Comparison of ENCODE assay signal across 10 cellular contexts in the genomic region with DNA sequence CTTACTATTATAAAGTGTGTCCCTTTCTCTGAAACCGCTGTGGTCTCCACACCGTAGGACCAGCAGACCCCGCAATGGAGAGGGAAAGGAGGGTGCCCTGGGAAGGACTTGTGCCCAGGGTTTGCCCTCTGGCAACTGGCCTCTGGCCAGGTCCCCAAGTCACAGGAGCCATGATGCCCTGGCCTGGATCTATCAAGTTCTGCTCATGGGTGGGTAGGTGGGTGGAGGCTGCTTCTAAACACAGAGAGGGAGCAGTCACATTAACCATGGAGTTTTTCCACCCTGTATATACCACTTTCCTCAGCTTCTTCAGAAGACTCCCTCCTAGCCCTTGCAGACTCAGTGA. TPM values are rescaled to one million over a fixed set of nuclear protein-coding genes. Genes with fewer than 3 reads are reported as not detected.
A peak's percentile ranks its signal among the peaks of the same experiment; 100 is the strongest.
DNase-seq lines count a peak whose midpoint lies in the region; ATAC-seq and TF ChIP-seq lines count a peak whose summit lies in the region.
"Had no signal": no experiment of that assay in that cellular context is flagged by ENCODE, and none has a peak within 500 bp of the region (broad histone marks: within the 10 kb centered on the region; RNA-seq: fewer than 3 reads in every experiment).

No MANE protein-coding gene starts in this region.

- peak overlapping the region; percentile 47 for H3K4me3 ChIP-seq in SU-DHL-6 (ENCODE audit: insufficient read depth, low read length, poor library complexity, severe bottlenecking)
- H3K4me3 ChIP-seq in iPS-15b (ENCODE audit: low read depth, low read length): peak overlapping the region; percentile 33
- peak overlapping the region; percentile 74 for H3K4me3 ChIP-seq in suprapubic skin

- peaks cover 4% of the 10 kb centered on the region for H3K4me1 Mint-ChIP-seq in activated naive CD4-positive, alpha-beta T cell treated with anti-CD3 and anti-CD28 coated beads, Interleukin-2, amount 50 U/mL, for 24 hours

- peaks cover 5% of the 10 kb centered on the region for H3K27me3 Mint-ChIP-seq in activated naive CD4-positive, alpha-beta T cell treated with anti-CD3 and anti-CD28 coated beads, Interleukin-2, amount 50 U/mL, for 24 hours

- no peaks in the 10 kb centered on the region for H3K9me3 ChIP-seq in SU-DHL-6 (ENCODE audit: insufficient read depth, low read length)
- no peaks in the 10 kb centered on the region for H3K9me3 ChIP-seq in iPS-15b (ENCODE audit: control insufficient read depth, insufficient read depth, low read length)
- H3K9me3 ChIP-seq in suprapubic skin: no peaks in the 10 kb centered on the region
- H3K9me3 ChIP-seq: SJSA1 had no signal

- no peaks in the 10 kb centered on the region for H3K79me2 ChIP-seq in SU-DHL-6 (ENCODE audit: insufficient read depth, low read length)

- no peak overlapping the region for H3K27ac ChIP-seq in SU-DHL-6 (ENCODE audit: low read depth, low read length)
- no peak overlapping the region for H3K27ac ChIP-seq in suprapubic skin
- H3K27ac ChIP-seq: SJSA1 had no signal

- H3K9ac ChIP-seq in SU-DHL-6 (ENCODE audit: low read length) (peak overlapping the region; percentile 59), iPS-15b (ENCODE audit: low read depth, low read length) (no peak overlapping the region)

- no peaks in the 10 kb centered on the region for H3K36me3 ChIP-seq in SU-DHL-6 (ENCODE audit: low read length)
- H3K36me3 ChIP-seq in iPS-15b (ENCODE audit: control insufficient read depth, insufficient read depth, low read length): no peaks in the 10 kb centered on the region
- H3K36me3 ChIP-seq in suprapubic skin: no peaks in the 10 kb centered on the region
- H3K36me3 ChIP-seq: SJSA1 had no signal

- no peak overlapping the region for H3K27ac Mint-ChIP-seq in activated naive CD4-positive, alpha-beta T cell treated with anti-CD3 and anti-CD28 coated beads, Interleukin-2, amount 50 U/mL, for 24 hours

- no peak for TF ChIP-seq POLR2A in suprapubic skin (IDR thresholded peaks at IDR 0.05)

- DNase-seq in activated naive CD4-positive, alpha-beta T cell (lab: John Stamatoyannopoulos, UW): no peak
- DNase-seq in suprapubic skin (ENCODE audit: low spot score in 2 of 2): no peak
- no peak for DNase-seq in stimulated activated naive CD4-positive, alpha-beta T cell treated with Interleukin-2 at 50 U/mL for 16 hours (lab: John Stamatoyannopoulos, UW)
- no peak for DNase-seq in HCEC 1CT

- TF ChIP-seq EP300 in suprapubic skin (IDR thresholded peaks at IDR 0.05): no peak

- peak overlapping the region; percentile 66 for H3K4me3 Mint-ChIP-seq in activated naive CD4-positive, alpha-beta T cell treated with anti-CD3 and anti-CD28 coated beads, Interleukin-2, amount 50 U/mL, for 24 hours

- peaks cover 22% of the 10 kb centered on the region for H3F3A ChIP-seq in SU-DHL-6 (ENCODE audit: insufficient read depth)

- no peaks in the 10 kb centered on the region for H3K36me3 Mint-ChIP-seq in activated naive CD4-positive, alpha-beta T cell treated with anti-CD3 and anti-CD28 coated beads, Interleukin-2, amount 50 U/mL, for 24 hours

- H2AFZ ChIP-seq in SU-DHL-6 (ENCODE audit: low read depth, low read length, severe bottlenecking): peak overlapping the region; percentile 83

- H3K27me3 ChIP-seq in SU-DHL-6 (ENCODE audit: low read length): no peaks in the 10 kb centered on the region
- H3K27me3 ChIP-seq in iPS-15b (ENCODE audit: control insufficient read depth, insufficient read depth, low read length): peaks cover 77% of the 10 kb centered on the region
- H3K27me3 ChIP-seq in suprapubic skin: peaks cover 12% of the 10 kb centered on the region

- no peaks in the 10 kb centered on the region for H3K9me3 Mint-ChIP-seq in activated naive CD4-positive, alpha-beta T cell treated with anti-CD3 and anti-CD28 coated beads, Interleukin-2, amount 50 U/mL, for 24 hours

- ATAC-seq in HG03521 (IDR thresholded peaks at IDR 0.05; ENCODE audit: unreplicated experiment): no peak

- no peaks in the 10 kb centered on the region for H4K20me1 ChIP-seq in SU-DHL-6 (ENCODE audit: low read depth, low read length)

- WGBS in suprapubic skin: no CpG with 5 or more reads among the region's 3 CpGs

- TF ChIP-seq CTCF in SU-DHL-6 (IDR thresholded peaks at IDR 0.05; ENCODE audit: insufficient read depth, low read length, poor library complexity, severe bottlenecking) (no peak), suprapubic skin (IDR thresholded peaks at IDR 0.05) (no peak)

- H3K9me2 ChIP-seq in SU-DHL-6 (replicated peaks; ENCODE audit: insufficient read depth, low read length): no peaks in the 10 kb centered on the region

- H3K4me1 ChIP-seq in iPS-15b (ENCODE audit: control insufficient read depth, insufficient read depth, low read length) (peaks cover 5% of the 10 kb centered on the region), suprapubic skin (peaks cover 15% of the 10 kb centered on the region)

- peak overlapping the region; percentile 79 for H3K4me2 ChIP-seq in SU-DHL-6 (ENCODE audit: low read depth, low read length, poor library complexity, severe bottlenecking)

RNA-seq across cellular contexts. Expression of a gene that starts 9.4 kb away (rescaled TPM):
- total RNA-seq in suprapubic skin: not detected
- total RNA-seq: endothelial cell of umbilical vein, SJSA1 had no signal

RNA-seq across cellular contexts. Expression of a gene that starts 9.7 kb away (rescaled TPM):
- 100 to 1,000 TPM in 1 of 4 donors, 10 to 100 TPM in 3; 43.7 to 112 (median 70.4) TPM for total RNA-seq in suprapubic skin
- total RNA-seq: endothelial cell of umbilical vein, SJSA1 had no signal

RNA-seq across cellular contexts. Expression of a gene that starts 19.9 kb away (rescaled TPM):
- total RNA-seq in suprapubic skin: 100 to 1,000 TPM in 2 of 4 donors, 10 to 100 TPM in 2; 51.7 to 156 (median 83.9) TPM

RNA-seq across cellular contexts. Expression of a gene that starts 48.1 kb away (rescaled TPM):
- 1 to 10 TPM in 2 of 4 donors, under 1 TPM in 1, not detected in 1; 0.57 to 2.4 (median 1.1) TPM for total RNA-seq in suprapubic skin

RNA-seq across cellular contexts. Expression of a gene that starts 51.2 kb away (rescaled TPM):
- total RNA-seq in suprapubic skin: 1 to 10 TPM in 2 of 4 donors, under 1 TPM in 2; 0.53 to 1.6 (median 1.1) TPM
- total RNA-seq: endothelial cell of umbilical vein, SJSA1 had no signal
